15 cellular contexts compared by ENCODE assay signal in genomic region chr2:207317358-207317984, GRCh38.
A peak's percentile ranks its signal among the peaks of the same experiment; 100 is the strongest.
DNase-seq lines count a peak whose midpoint lies in the region; ATAC-seq, FAIRE-seq and TF ChIP-seq lines count a peak whose summit lies in the region.
"Had no signal": no experiment of that assay in that cellular context is flagged by ENCODE, and none has a peak within 500 bp of the region (broad histone marks: within the 10 kb centered on the region; RNA-seq: fewer than 3 reads in every experiment).

No MANE protein-coding gene starts in this region.

- H3K9me3 Mint-ChIP-seq in astrocyte (ENCODE audit: unreplicated experiment): no peaks in the 10 kb centered on the region
- H3K9me3 Mint-ChIP-seq in CD4-positive, alpha-beta T cell: no peaks in the 10 kb centered on the region
- H3K9me3 Mint-ChIP-seq: CD8-positive, alpha-beta memory T cell had no signal

- H3K4me1 ChIP-seq in astrocyte (ENCODE audit: insufficient read depth, low read length): peaks cover 2% of the 10 kb centered on the region
- H3K4me1 ChIP-seq in keratinocyte (ENCODE audit: control insufficient read depth, extremely low read depth, insufficient read depth, low read length): peaks cover 14% of the 10 kb centered on the region
- no peaks in the 10 kb centered on the region for H3K4me1 ChIP-seq in heart left ventricle
- H3K4me1 ChIP-seq: HAP-1, thyroid gland had no signal

- H3K4me2 ChIP-seq in astrocyte (ENCODE audit: low read length): no peak overlapping the region
- no peak overlapping the region for H3K4me2 ChIP-seq in keratinocyte (ENCODE audit: control insufficient read depth, extremely low read depth, insufficient read depth, low read depth, low read length)

- H3K27ac ChIP-seq in astrocyte (ENCODE audit: low read depth, low read length) (no peak overlapping the region), keratinocyte (ENCODE audit: control insufficient read depth, insufficient read depth, low read length) (peak overlapping the region; percentile 17), heart left ventricle (no peak overlapping the region)
- H3K27ac ChIP-seq in CD4-positive, alpha-beta T cell (ENCODE audit: low read depth, low read length): no peak overlapping the region
- H3K27ac ChIP-seq: ovary, thyroid gland had no signal

- H3K27me3 ChIP-seq in astrocyte (ENCODE audit: insufficient read depth, low read length): no peaks in the 10 kb centered on the region
- H3K27me3 ChIP-seq in keratinocyte (ENCODE audit: control insufficient read depth, extremely low read depth, insufficient read depth, low read length): no peaks in the 10 kb centered on the region
- H3K27me3 ChIP-seq in heart left ventricle: no peaks in the 10 kb centered on the region
- H3K27me3 ChIP-seq in CD4-positive, alpha-beta T cell (ENCODE audit: control insufficient read depth, insufficient read depth, low read length): no peaks in the 10 kb centered on the region
- H3K27me3 ChIP-seq: ovary, thyroid gland had no signal

- CTCF ChIA-PET in CD4-positive, alpha-beta T cell (lab: Charles Lee): no interaction called here

- dilution Hi-C loops in keratinocyte (cut with MboI; ENCODE audit: extremely low pct_ligation_motif_present, low sequenced_read_pairs): no loop called here

- 76 to 88% (median 88%) methylated on average over 4 of the region's 4 CpGs for WGBS in heart left ventricle, 4 donors

- POLR2A ChIA-PET in CD4-positive, alpha-beta T cell (lab: Charles Lee): no interaction called here

- H3K79me2 ChIP-seq in astrocyte (ENCODE audit: insufficient read depth, low read length): no peaks in the 10 kb centered on the region
- H3K79me2 ChIP-seq in keratinocyte (ENCODE audit: control insufficient read depth, insufficient read depth, low read length): no peaks in the 10 kb centered on the region

- peaks cover 37% of the 10 kb centered on the region for H3K4me1 Mint-ChIP-seq in astrocyte (ENCODE audit: low read depth, unreplicated experiment)
- no peaks in the 10 kb centered on the region for H3K4me1 Mint-ChIP-seq in CD4-positive, alpha-beta T cell (ENCODE audit: low read depth)
- H3K4me1 Mint-ChIP-seq: CD8-positive, alpha-beta memory T cell had no signal

- TF ChIP-seq POLR2A in GM12892 (IDR thresholded peaks at IDR 0.05; ENCODE audit: low read depth, low read length) (no peak), heart left ventricle (IDR thresholded peaks at IDR 0.05) (no peak)

- H2AFZ ChIP-seq in astrocyte (ENCODE audit: low read depth, low read length) (no peak overlapping the region), keratinocyte (ENCODE audit: control insufficient read depth, low read length) (no peak overlapping the region)

- H3K9me1 ChIP-seq in keratinocyte (ENCODE audit: control insufficient read depth, extremely low read depth, insufficient read depth, low read length): no peaks in the 10 kb centered on the region

- H4K20me1 ChIP-seq in astrocyte (ENCODE audit: insufficient read depth, low read length): no peaks in the 10 kb centered on the region
- no peaks in the 10 kb centered on the region for H4K20me1 ChIP-seq in keratinocyte (ENCODE audit: control insufficient read depth, extremely low read depth, insufficient read depth, low read length)

- H3K4me3 Mint-ChIP-seq in astrocyte (ENCODE audit: unreplicated experiment): no peak overlapping the region
- no peak overlapping the region for H3K4me3 Mint-ChIP-seq in CD4-positive, alpha-beta T cell
- H3K4me3 Mint-ChIP-seq: CD8-positive, alpha-beta memory T cell had no signal

- TF ChIP-seq CTCF in astrocyte (IDR thresholded peaks at IDR 0.05; ENCODE audit: insufficient read depth, low read depth, low read length) (no peak), keratinocyte (optimal IDR thresholded peaks at IDR 0.05 in 1 of 3, IDR thresholded peaks at IDR 0.05 in 1 of 3, conservative IDR thresholded peaks at IDR 0.05 in 1 of 3; ENCODE audit: extremely low read depth in 1 of 3, insufficient read depth in 2 of 3, low read length in 3 of 3) (no peak), heart left ventricle (IDR thresholded peaks at IDR 0.05) (no peak)
- no peak for TF ChIP-seq CTCF in CD4-positive, alpha-beta T cell (IDR thresholded peaks at IDR 0.05)

- H3K9me3 ChIP-seq in astrocyte (ENCODE audit: insufficient read depth, low read depth, low read length) (no peaks in the 10 kb centered on the region), keratinocyte (ENCODE audit: control insufficient read depth, low read depth, low read length) (no peaks in the 10 kb centered on the region), heart left ventricle (no peaks in the 10 kb centered on the region)
- H3K9me3 ChIP-seq in CD4-positive, alpha-beta T cell (ENCODE audit: control insufficient read depth, low read length): no peaks in the 10 kb centered on the region
- H3K9me3 ChIP-seq: HAP-1, ovary, thyroid gland had no signal

- H3K9ac ChIP-seq in astrocyte (ENCODE audit: low read length): no peak overlapping the region
- H3K9ac ChIP-seq in keratinocyte (ENCODE audit: control insufficient read depth, extremely low read depth, insufficient read depth, low read length): no peak overlapping the region

- intact Hi-C loops in heart left ventricle (cut with DNase I): no loop called here
- intact Hi-C loops in CD4-positive, alpha-beta T cell (cut with DNase I, micrococcal nuclease): no loop called here
- intact Hi-C loops in left colon (cut with DNase I, micrococcal nuclease): no loop called here

- H3K27ac Mint-ChIP-seq in astrocyte (ENCODE audit: unreplicated experiment): peak overlapping the region; percentile 63
- no peak overlapping the region for H3K27ac Mint-ChIP-seq in CD4-positive, alpha-beta T cell
- H3K27ac Mint-ChIP-seq: CD8-positive, alpha-beta memory T cell had no signal

- no peaks in the 10 kb centered on the region for H3K36me3 Mint-ChIP-seq in astrocyte (ENCODE audit: low read depth, unreplicated experiment)
- H3K36me3 Mint-ChIP-seq in CD4-positive, alpha-beta T cell (ENCODE audit: low read depth): no peaks in the 10 kb centered on the region

- DNase-seq in GM12892 (ENCODE audit: insufficient read length): no peak
- DNase-seq in astrocyte (ENCODE audit: low read depth): no peak
- DNase-seq in keratinocyte (ENCODE audit: low read depth, low spot score): no peak
- DNase-seq in heart left ventricle: no peak
- no peak for DNase-seq in CD4-positive, alpha-beta T cell
- no peak for DNase-seq in left colon
- no peak for DNase-seq in NCI-H2107 treated with DMSO at 0.1 percent for 48 hours (lab: John Stamatoyannopoulos, UW; ENCODE audit: unreplicated experiment)
- DNase-seq: activated gamma-delta T cell treated with Interleukin-2 at 50 U/mL for 16 hours; CD8-positive, alpha-beta memory T cell; midbrain; ovary; SW 1271; thyroid gland had no signal

- FAIRE-seq in GM12892 (lab: Jason Lieb, UNC) (peak; percentile 81), astrocyte (lab: Jason Lieb, UNC) (peak; percentile 88), keratinocyte (lab: Jason Lieb, UNC) (peak; percentile 87)

- no peaks in the 10 kb centered on the region for H3K27me3 Mint-ChIP-seq in astrocyte (ENCODE audit: low read depth, unreplicated experiment)
- H3K27me3 Mint-ChIP-seq in CD4-positive, alpha-beta T cell: no peaks in the 10 kb centered on the region

- H3K36me3 ChIP-seq in astrocyte (ENCODE audit: insufficient read depth, low read length) (no peaks in the 10 kb centered on the region), keratinocyte (ENCODE audit: control insufficient read depth in 2 of 2, extremely low read depth in 1 of 2, insufficient read depth in 2 of 2, low read length in 2 of 2) (no peaks in the 10 kb centered on the region), heart left ventricle (no peaks in the 10 kb centered on the region)
- H3K36me3 ChIP-seq: HAP-1, ovary, thyroid gland had no signal

- H3K4me3 ChIP-seq in astrocyte (ENCODE audit: insufficient read depth, low read depth, low read length): no peak overlapping the region
- H3K4me3 ChIP-seq in keratinocyte (ENCODE audit: control insufficient read depth in 2 of 3, extremely low read depth in 1 of 3, insufficient read depth in 2 of 3, low read depth in 1 of 3, low read length in 3 of 3): no peak overlapping the region
- no peak overlapping the region for H3K4me3 ChIP-seq in heart left ventricle
- H3K4me3 ChIP-seq: HAP-1, ovary, thyroid gland had no signal

- peak; percentile 48 for ATAC-seq in HG02870 (IDR thresholded peaks at IDR 0.05; ENCODE audit: unreplicated experiment)
- ATAC-seq in heart left ventricle: no peak
- ATAC-seq in CD4-positive, alpha-beta T cell (ENCODE audit: poor library complexity): no peak
- no peak for ATAC-seq in left colon
